ENCODE assay signal across 17 cellular contexts in the genomic region with DNA sequence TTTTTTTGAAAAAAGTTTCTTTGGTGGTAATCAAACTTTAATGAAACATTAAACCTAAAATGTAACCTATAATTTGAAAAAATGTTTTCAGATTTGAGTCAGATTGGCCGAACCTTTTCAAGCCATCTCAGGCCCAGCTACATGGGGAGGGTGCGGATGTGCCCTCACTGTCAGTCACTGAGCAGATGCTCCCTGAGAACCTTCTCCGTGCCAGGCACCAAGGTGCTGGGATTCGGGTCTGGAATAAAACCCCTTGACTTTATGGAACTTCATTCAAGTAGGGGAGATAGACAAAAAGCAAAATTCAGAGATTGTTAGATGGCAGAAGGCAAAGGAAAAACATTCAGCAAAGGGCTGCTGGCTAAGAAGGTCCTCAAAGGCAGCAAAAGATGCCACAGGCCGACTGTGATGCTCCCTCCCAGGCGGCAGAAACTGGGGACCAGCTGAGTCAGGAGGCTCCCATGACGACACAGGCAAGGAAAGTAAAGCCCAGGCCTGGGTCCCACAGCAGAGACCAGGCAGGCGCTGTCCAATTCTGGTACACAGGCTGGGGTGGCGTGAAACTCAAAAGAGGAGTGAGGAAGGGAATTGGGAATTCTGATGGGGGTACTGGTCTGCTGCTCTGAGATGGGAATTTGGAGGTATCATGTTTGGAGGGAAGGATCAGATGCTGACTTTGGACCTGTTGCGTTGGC.
DNase-seq lines count a peak whose midpoint lies in the region; ATAC-seq and TF ChIP-seq lines count a peak whose summit lies in the region.
"Had no signal": no experiment of that assay in that cellular context is flagged by ENCODE, and none has a peak within 500 bp of the region (broad histone marks: within the 10 kb centered on the region; RNA-seq: fewer than 3 reads in every experiment).

No MANE protein-coding gene starts in this region.

- H3K27me3 Mint-ChIP-seq in osteocyte (ENCODE audit: unreplicated experiment), result no peaks in the 10 kb centered on the region
- H3K27me3 Mint-ChIP-seq: CD4-positive, alpha-beta memory T cell had no signal

- H3K27ac ChIP-seq in HEK293 (ENCODE audit: extremely low read depth, low read depth, low read length) (no peak overlapping the region), coronary artery (no peak overlapping the region), thyroid gland (no peak overlapping the region), tibial nerve (no peak overlapping the region)
- H3K27ac ChIP-seq: A549, C4-2B had no signal

- H3K27me3 ChIP-seq in thyroid gland (no peaks in the 10 kb centered on the region), tibial nerve (no peaks in the 10 kb centered on the region)
- H3K27me3 ChIP-seq: BE2C had no signal

- H3K4me3 ChIP-seq in HEK293 (ENCODE audit: low read depth, low read length) (no peak overlapping the region), coronary artery (no peak overlapping the region), thyroid gland (replicated peaks in 1 of 3) (no peak overlapping the region), tibial nerve (no peak overlapping the region)
- H3K4me3 ChIP-seq: A549 had no signal

- H3K36me3 Mint-ChIP-seq in osteocyte (ENCODE audit: unreplicated experiment), result peaks cover 26% of the 10 kb centered on the region

- H3K9me3 Mint-ChIP-seq in osteocyte (ENCODE audit: unreplicated experiment), result no peaks in the 10 kb centered on the region
- H3K9me3 Mint-ChIP-seq: CD4-positive, alpha-beta memory T cell had no signal

- intact Hi-C loops in thyroid gland (cut with DNase I), result no loop called here

- POLR2A ChIA-PET in HEK293 (lab: Yijun Ruan, JAX), result no interaction called here

- DNase-seq in coronary artery (ENCODE audit: low spot score) (peak; percentile 59), left lobe of liver (ENCODE audit: low spot score) (peak; percentile 33), osteocyte (ENCODE audit: extremely low spot score, unreplicated experiment) (peak; percentile 62), thyroid gland (no peak), cortex of kidney (lab: John Stamatoyannopoulos, UW) (no peak), tibial nerve (ENCODE audit: low spot score in 2 of 2) (no peak)
- DNase-seq: BE2C; CD4-positive, alpha-beta memory T cell; DMS153; DMS79 treated with DMSO at 0.1 percent for 48 hours; EL; HCEC 1CT had no signal

- H3K27ac Mint-ChIP-seq in osteocyte (ENCODE audit: unreplicated experiment), result no peak overlapping the region

- peaks cover 5% of the 10 kb centered on the region for H3K4me1 Mint-ChIP-seq in osteocyte (ENCODE audit: unreplicated experiment)

- 92 to 95% methylated on average over 10 of the region's 10 CpGs for WGBS in thyroid gland, 2 donors
- WGBS in tibial nerve, 2 donors, result 94 to 97% methylated on average over 10 of the region's 10 CpGs

- CTCF ChIA-PET in HEK293 (lab: Yijun Ruan, JAX), result interaction anchor here (0.6 to 0.7 kb wide), 2 partner anchors 18 to 1768 kb away, joined by 4 read pairs; no protein-coding TSS in a partner anchor

- ATAC-seq in left lobe of liver, result no peak
- ATAC-seq in GM18519 (IDR thresholded peaks at IDR 0.05; ENCODE audit: low FRiP score, unreplicated experiment), result no peak
- ATAC-seq: A549, HepG2 had no signal

- H3K36me3 ChIP-seq in HEK293 (ENCODE audit: control insufficient read depth in 2 of 2, insufficient read depth in 1 of 2, low read length in 2 of 2) (peaks cover 0 to 3% of the 10 kb centered on the region in 2 experiments; a peak in 1 of 3 replicates), thyroid gland (no peaks in the 10 kb centered on the region), tibial nerve (peaks cover 0 to 7% (median 0%) of the 10 kb centered on the region in 3 donors)
- H3K36me3 ChIP-seq: BE2C had no signal

- H3K4me3 Mint-ChIP-seq in osteocyte (ENCODE audit: unreplicated experiment), result no peak overlapping the region
- H3K4me3 Mint-ChIP-seq: CD4-positive, alpha-beta memory T cell had no signal

- no peak for TF ChIP-seq CTCF in HEK293 (tag by site-specific recombination; IDR thresholded peaks at IDR 0.05)
- TF ChIP-seq CTCF in coronary artery (IDR thresholded peaks at IDR 0.05), result no peak
- TF ChIP-seq CTCF in osteocyte (IDR thresholded peaks at IDR 0.05), result no peak
- no peak for TF ChIP-seq CTCF in thyroid gland (IDR thresholded peaks at IDR 0.05)
- no peak for TF ChIP-seq CTCF in tibial nerve (IDR thresholded peaks at IDR 0.05)

- H3K9me3 ChIP-seq in HEK293 (ENCODE audit: control insufficient read depth, insufficient read depth, low read depth, low read length) (no peaks in the 10 kb centered on the region), thyroid gland (no peaks in the 10 kb centered on the region), tibial nerve (no peaks in the 10 kb centered on the region)
- H3K9me3 ChIP-seq: A549, BE2C had no signal

- TF ChIP-seq EP300 in tibial nerve (IDR thresholded peaks at IDR 0.05), result no peak

- no peak for TF ChIP-seq POLR2A in thyroid gland (IDR thresholded peaks at IDR 0.05)
- TF ChIP-seq POLR2A in tibial nerve (IDR thresholded peaks at IDR 0.05), result no peak

- H3K4me1 ChIP-seq in HEK293 (ENCODE audit: control insufficient read depth, insufficient read depth, low read length) (no peaks in the 10 kb centered on the region), thyroid gland (no peaks in the 10 kb centered on the region), tibial nerve (peaks cover 0 to 5% (median 0%) of the 10 kb centered on the region in 4 donors)
- H3K4me1 ChIP-seq: A549, BE2C had no signal

TF ChIP-seq in HEK293, 187 proteins besides CTCF, POLR2A, EP300 and RAD21:
- TF ChIP-seq, protein P1, sequence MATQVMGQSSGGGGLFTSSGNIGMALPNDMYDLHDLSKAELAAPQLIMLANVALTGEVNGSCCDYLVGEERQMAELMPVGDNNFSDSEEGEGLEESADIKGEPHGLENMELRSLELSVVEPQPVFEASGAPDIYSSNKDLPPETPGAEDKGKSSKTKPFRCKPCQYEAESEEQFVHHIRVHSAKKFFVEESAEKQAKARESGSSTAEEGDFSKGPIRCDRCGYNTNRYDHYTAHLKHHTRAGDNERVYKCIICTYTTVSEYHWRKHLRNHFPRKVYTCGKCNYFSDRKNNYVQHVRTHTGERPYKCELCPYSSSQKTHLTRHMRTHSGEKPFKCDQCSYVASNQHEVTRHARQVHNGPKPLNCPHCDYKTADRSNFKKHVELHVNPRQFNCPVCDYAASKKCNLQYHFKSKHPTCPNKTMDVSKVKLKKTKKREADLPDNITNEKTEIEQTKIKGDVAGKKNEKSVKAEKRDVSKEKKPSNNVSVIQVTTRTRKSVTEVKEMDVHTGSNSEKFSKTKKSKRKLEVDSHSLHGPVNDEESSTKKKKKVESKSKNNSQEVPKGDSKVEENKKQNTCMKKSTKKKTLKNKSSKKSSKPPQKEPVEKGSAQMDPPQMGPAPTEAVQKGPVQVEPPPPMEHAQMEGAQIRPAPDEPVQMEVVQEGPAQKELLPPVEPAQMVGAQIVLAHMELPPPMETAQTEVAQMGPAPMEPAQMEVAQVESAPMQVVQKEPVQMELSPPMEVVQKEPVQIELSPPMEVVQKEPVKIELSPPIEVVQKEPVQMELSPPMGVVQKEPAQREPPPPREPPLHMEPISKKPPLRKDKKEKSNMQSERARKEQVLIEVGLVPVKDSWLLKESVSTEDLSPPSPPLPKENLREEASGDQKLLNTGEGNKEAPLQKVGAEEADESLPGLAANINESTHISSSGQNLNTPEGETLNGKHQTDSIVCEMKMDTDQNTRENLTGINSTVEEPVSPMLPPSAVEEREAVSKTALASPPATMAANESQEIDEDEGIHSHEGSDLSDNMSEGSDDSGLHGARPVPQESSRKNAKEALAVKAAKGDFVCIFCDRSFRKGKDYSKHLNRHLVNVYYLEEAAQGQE (tag by site-specific recombination; IDR thresholded peaks at IDR 0.05), result peak; percentile 50
- no peak for TF ChIP-seq ZNF785 (tag by site-specific recombination; IDR thresholded peaks at IDR 0.05)
- no peak for TF ChIP-seq ZBTB20 (tag by site-specific recombination; IDR thresholded peaks at IDR 0.05)
- no peak for TF ChIP-seq ZNF37A (tag by site-specific recombination; IDR thresholded peaks at IDR 0.05)
- no peak for TF ChIP-seq ZNF549 (tag by site-specific recombination; IDR thresholded peaks at IDR 0.05)
- TF ChIP-seq ZNF175 (tag by site-specific recombination; IDR thresholded peaks at IDR 0.05), result no peak

Comparison
In these comparisons a context has a peak if more than half of its experiments do, and no peak if none do; other contexts are left out.
1. DNase-seq: peak in coronary artery (single experiment), left lobe of liver (single experiment) and osteocyte (single experiment); none in thyroid gland (0 of 2), cortex of kidney (single experiment) and tibial nerve (0 of 2).